16 cellular contexts compared by ENCODE assay signal in the genomic region with DNA sequence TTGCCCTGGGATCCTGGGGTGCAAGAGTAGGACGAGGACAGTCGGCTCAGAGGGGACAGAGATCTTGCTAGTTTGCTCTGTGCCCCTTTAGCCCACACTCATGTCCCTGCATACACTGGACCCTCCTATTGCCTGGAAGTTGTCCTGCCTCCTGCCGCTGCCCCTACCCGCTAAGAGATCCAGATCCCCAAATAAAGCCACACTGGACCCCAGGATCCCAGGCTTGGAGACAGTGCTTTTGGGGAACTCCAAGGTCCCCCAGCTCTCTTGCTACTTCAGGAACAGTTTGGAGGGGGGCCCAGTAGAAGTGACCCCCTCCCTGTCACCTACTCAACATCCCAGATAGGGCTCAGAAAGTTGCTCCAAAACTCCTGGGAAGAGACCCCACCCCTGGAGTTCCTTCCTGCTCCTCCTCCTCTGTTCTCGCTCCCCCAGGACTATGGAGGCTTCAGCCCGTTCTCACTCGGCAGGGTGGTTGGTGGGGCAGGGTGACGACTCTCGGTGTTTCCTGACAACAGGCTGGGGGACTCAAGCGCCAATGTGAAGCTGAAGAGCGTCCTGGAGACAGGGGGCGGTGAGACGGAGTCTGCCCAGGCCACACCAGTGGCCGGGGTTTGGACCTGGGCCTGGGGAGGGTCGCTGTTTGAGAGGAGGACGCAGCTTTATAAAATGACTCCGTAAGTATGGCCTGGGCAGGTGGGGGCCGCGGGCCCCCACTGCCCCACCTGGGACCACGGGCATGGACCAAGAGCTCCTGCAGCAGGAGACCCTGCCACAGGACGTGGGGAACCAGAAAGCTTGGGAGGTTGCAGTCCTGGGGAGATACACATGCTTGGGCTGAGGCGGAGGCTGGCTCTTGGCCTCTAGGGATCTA. TPM values are rescaled to one million over a fixed set of nuclear protein-coding genes. Genes with fewer than 3 reads are reported as not detected.
"Had no signal": no experiment of that assay in that cellular context is flagged by ENCODE, and none has a peak within 500 bp of the region (broad histone marks: within the 10 kb centered on the region; RNA-seq: fewer than 3 reads in every experiment).

No MANE protein-coding gene starts in this region.

- H3K9me3 ChIP-seq: gastrocnemius medialis, lower lobe of right lung, mucosa of descending colon had no signal

- H3K36me3 Mint-ChIP-seq: naive thymus-derived CD8-positive, alpha-beta T cell; stimulated activated effector memory CD8-positive, alpha-beta T cell treated with anti-CD3 and anti-CD28 coated beads, Interleukin-12 subunit alpha, Interleukin-12 subunit beta, amount 100 ng/mL, for 72 hours had no signal

- H3K4me1 Mint-ChIP-seq: naive thymus-derived CD8-positive, alpha-beta T cell had no signal

- H3K4me3 Mint-ChIP-seq: activated naive CD8-positive, alpha-beta T cell treated with anti-CD3 and anti-CD28 coated beads, Interleukin-2, amount 50 U/mL, for 24 hours; activated T-cell treated with anti-CD3 and anti-CD28 coated beads, Interleukin-2, amount 50 U/mL, for 72 hours; naive thymus-derived CD8-positive, alpha-beta T cell; stimulated activated effector memory CD8-positive, alpha-beta T cell treated with anti-CD3 and anti-CD28 coated beads, Interleukin-12 subunit alpha, Interleukin-12 subunit beta, amount 100 ng/mL, for 72 hours; T-helper 2 cell treated with Interferon-gamma antibody and Interleukin-4, amounts not matched to agents 5 μg/mL and 100 μg/mL, for 36 hours had no signal

- H3K27ac Mint-ChIP-seq: activated naive CD8-positive, alpha-beta T cell treated with anti-CD3 and anti-CD28 coated beads, Interleukin-2, amount 50 U/mL, for 24 hours; activated T-cell treated with anti-CD3 and anti-CD28 coated beads, Interleukin-2, amount 50 U/mL, for 72 hours; naive thymus-derived CD8-positive, alpha-beta T cell; stimulated activated effector memory CD8-positive, alpha-beta T cell treated with anti-CD3 and anti-CD28 coated beads, Interleukin-12 subunit alpha, Interleukin-12 subunit beta, amount 100 ng/mL, for 72 hours; T-helper 2 cell treated with Interferon-gamma antibody and Interleukin-4, amounts not matched to agents 5 μg/mL and 100 μg/mL, for 36 hours had no signal

- DNase-seq: activated CD4-positive, alpha-beta T cell treated with anti-CD3 and anti-CD28 coated beads, Interleukin-2, amount 50 U/mL, for 1 hour; activated naive CD4-positive, alpha-beta T cell treated with Interleukin-2 at 50 U/mL for 16 hours; activated naive CD8-positive, alpha-beta T cell treated with anti-CD3 and anti-CD28 coated beads, Interleukin-2, amount 50 U/mL, for 24 hours; activated T-cell treated with anti-CD3 and anti-CD28 coated beads, Interleukin-2, amount 50 U/mL, for 72 hours; effector CD8-positive, alpha-beta T cell; gastrocnemius medialis; kidney glomerular epithelial cell; lower lobe of right lung; mucosa of descending colon; naive thymus-derived CD8-positive, alpha-beta T cell; SIG-M5; trophoblast cell had no signal

- H3K36me3 ChIP-seq: cardiac muscle cell, gastrocnemius medialis, lower lobe of right lung had no signal

- H3K9me3 Mint-ChIP-seq: activated naive CD8-positive, alpha-beta T cell treated with anti-CD3 and anti-CD28 coated beads, Interleukin-2, amount 50 U/mL, for 24 hours; activated T-cell treated with anti-CD3 and anti-CD28 coated beads, Interleukin-2, amount 50 U/mL, for 72 hours; stimulated activated effector memory CD8-positive, alpha-beta T cell treated with anti-CD3 and anti-CD28 coated beads, Interleukin-12 subunit alpha, Interleukin-12 subunit beta, amount 100 ng/mL, for 72 hours; T-helper 2 cell treated with Interferon-gamma antibody and Interleukin-4, amounts not matched to agents 5 μg/mL and 100 μg/mL, for 36 hours had no signal

- ATAC-seq: gastrocnemius medialis; lower lobe of right lung; mucosa of descending colon; naive thymus-derived CD8-positive, alpha-beta T cell had no signal

- H3K27me3 ChIP-seq: cardiac muscle cell, gastrocnemius medialis had no signal

- H3K4me3 ChIP-seq: cardiac muscle cell, coronary artery, gastrocnemius medialis, lower lobe of right lung, mucosa of descending colon had no signal

- H3K27ac ChIP-seq: cardiac muscle cell had no signal

RNA-seq across cellular contexts. Expression of gene TUB, which starts 19.2 kb away (rescaled TPM):
- total RNA-seq: naive thymus-derived CD8-positive, alpha-beta T cell had no signal
